In the genomic region with DNA sequence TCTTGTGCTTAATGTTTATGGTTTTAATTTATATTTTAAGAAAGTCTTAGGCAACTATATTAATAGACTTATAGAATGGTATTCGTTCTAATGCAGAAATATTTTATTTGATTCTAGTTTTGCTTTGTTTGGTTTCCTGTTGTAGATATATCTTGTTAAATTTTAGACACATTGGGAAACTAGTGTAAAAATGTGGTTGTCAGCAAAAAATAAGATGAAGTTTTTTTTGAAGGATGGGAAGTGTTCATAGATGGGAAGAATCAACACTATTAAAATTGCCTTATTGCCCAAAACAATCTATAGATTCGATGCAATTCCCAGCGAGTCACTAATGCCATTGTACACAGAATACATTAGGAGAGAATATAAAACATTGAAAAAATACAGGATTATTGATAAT, we compare ENCODE assay signal across 29 cellular contexts.
"Had no signal": no experiment of that assay in that cellular context is flagged by ENCODE, and none has a peak within 500 bp of the region (broad histone marks: within the 10 kb centered on the region; RNA-seq: fewer than 3 reads in every experiment).

No MANE protein-coding gene starts in this region.

- H3K9me3 ChIP-seq: esophagus muscularis mucosa, esophagus squamous epithelium, gastrocnemius medialis, gastroesophageal sphincter had no signal

- H3K27ac ChIP-seq: colonic mucosa, coronary artery, dorsolateral prefrontal cortex, epithelial cell of prostate, esophagus muscularis mucosa, esophagus squamous epithelium, foreskin keratinocyte, gastrocnemius medialis, gastroesophageal sphincter, heart left ventricle, heart right ventricle had no signal

- H3K4me3 Mint-ChIP-seq: dendritic cell treated with granulocyte-macrophage colony-stimulating factor and Interleukin-4, amounts not matched to agents 40 ng/mL and 50 ng/mL, for 4 days; effector memory CD8-positive, alpha-beta T cell; endodermal cell had no signal

- H3K27ac Mint-ChIP-seq: dendritic cell treated with granulocyte-macrophage colony-stimulating factor and Interleukin-4, amounts not matched to agents 40 ng/mL and 50 ng/mL, for 4 days; effector memory CD8-positive, alpha-beta T cell; endodermal cell had no signal

- ATAC-seq: effector memory CD8-positive, alpha-beta T cell; esophagus mucosa; foreskin keratinocyte; gastrocnemius medialis; gastroesophageal sphincter; heart left ventricle; heart right ventricle had no signal

- H3K4me1 ChIP-seq: colonic mucosa, esophagus muscularis mucosa, esophagus squamous epithelium, foreskin keratinocyte, gastrocnemius medialis, gastroesophageal sphincter, heart left ventricle had no signal

- DNase-seq: colonic mucosa; cortex of kidney; dermis blood vessel endothelial cell; dorsolateral prefrontal cortex; effector CD4-positive, alpha-beta T cell; effector CD8-positive, alpha-beta T cell; effector memory CD4-positive, alpha-beta T cell; effector memory CD8-positive, alpha-beta T cell; endodermal cell; erythroblast; esophagus squamous epithelium; foreskin fibroblast; foreskin keratinocyte; foreskin melanocyte; gastrocnemius medialis; glutamatergic neuron; head of caudate nucleus; heart left ventricle; heart right ventricle had no signal

- H3K36me3 ChIP-seq: colonic mucosa, esophagus muscularis mucosa, esophagus squamous epithelium, gastrocnemius medialis, gastroesophageal sphincter, heart left ventricle, heart right ventricle had no signal

- H3K27me3 ChIP-seq: colonic mucosa, dorsolateral prefrontal cortex, esophagus muscularis mucosa, esophagus squamous epithelium, foreskin keratinocyte, gastrocnemius medialis, gastroesophageal sphincter, heart left ventricle, heart right ventricle had no signal

- H3K27me3 Mint-ChIP-seq: dendritic cell treated with granulocyte-macrophage colony-stimulating factor and Interleukin-4, amounts not matched to agents 40 ng/mL and 50 ng/mL, for 4 days; effector memory CD8-positive, alpha-beta T cell had no signal

- H3K4me3 ChIP-seq: colonic mucosa, coronary artery, dorsolateral prefrontal cortex, esophagus muscularis mucosa, esophagus squamous epithelium, gastrocnemius medialis, gastroesophageal sphincter, heart left ventricle, heart right ventricle had no signal

- FAIRE-seq: colon, endometrium, endothelial cell of umbilical vein, frontal cortex had no signal
